Comparison of ENCODE assay signal across 1 cellular context in the genomic region with DNA sequence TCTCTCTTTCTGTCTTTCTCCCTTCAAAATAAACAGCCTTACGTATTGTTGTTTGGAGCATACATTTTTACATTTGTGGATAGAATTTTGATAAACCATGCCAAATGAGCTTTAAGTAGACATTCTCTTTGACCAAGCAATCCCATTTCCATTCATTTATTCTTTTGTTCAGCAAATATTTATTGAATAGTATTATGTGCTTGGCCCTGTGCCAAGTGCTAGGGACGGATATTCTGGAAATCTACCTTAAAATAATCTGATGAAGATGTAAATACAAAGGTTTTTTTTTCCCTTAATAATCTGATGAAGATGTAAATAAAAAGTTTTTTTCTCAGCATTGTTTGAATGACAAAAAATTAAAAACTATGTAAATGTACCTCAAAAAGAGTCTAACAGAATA.
TF ChIP-seq lines count a peak whose summit lies in the region.

No MANE protein-coding gene starts in this region.

TF ChIP-seq in SK-N-SH, 30 proteins besides CTCF, POLR2A, EP300 and RAD21:
- TF ChIP-seq JUND (IDR thresholded peaks at IDR 0.05) (no peak), CHD2 (IDR thresholded peaks at IDR 0.05; ENCODE audit: low read length, partially characterized antibody) (no peak), SMC3 (IDR thresholded peaks at IDR 0.05; ENCODE audit: low read depth, low read length) (no peak), GABPA (IDR thresholded peaks at IDR 0.05; ENCODE audit: low read depth) (no peak), FOSL2 (IDR thresholded peaks at IDR 0.05; ENCODE audit: borderline replicate concordance, low read depth) (no peak), ELF1 (IDR thresholded peaks at IDR 0.05) (no peak)
- TF ChIP-seq, protein P1, sequence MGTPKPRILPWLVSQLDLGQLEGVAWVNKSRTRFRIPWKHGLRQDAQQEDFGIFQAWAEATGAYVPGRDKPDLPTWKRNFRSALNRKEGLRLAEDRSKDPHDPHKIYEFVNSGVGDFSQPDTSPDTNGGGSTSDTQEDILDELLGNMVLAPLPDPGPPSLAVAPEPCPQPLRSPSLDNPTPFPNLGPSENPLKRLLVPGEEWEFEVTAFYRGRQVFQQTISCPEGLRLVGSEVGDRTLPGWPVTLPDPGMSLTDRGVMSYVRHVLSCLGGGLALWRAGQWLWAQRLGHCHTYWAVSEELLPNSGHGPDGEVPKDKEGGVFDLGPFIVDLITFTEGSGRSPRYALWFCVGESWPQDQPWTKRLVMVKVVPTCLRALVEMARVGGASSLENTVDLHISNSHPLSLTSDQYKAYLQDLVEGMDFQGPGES (IDR thresholded peaks at IDR 0.05; ENCODE audit: low read depth, low read length): no peak
- TF ChIP-seq, protein P2, sequence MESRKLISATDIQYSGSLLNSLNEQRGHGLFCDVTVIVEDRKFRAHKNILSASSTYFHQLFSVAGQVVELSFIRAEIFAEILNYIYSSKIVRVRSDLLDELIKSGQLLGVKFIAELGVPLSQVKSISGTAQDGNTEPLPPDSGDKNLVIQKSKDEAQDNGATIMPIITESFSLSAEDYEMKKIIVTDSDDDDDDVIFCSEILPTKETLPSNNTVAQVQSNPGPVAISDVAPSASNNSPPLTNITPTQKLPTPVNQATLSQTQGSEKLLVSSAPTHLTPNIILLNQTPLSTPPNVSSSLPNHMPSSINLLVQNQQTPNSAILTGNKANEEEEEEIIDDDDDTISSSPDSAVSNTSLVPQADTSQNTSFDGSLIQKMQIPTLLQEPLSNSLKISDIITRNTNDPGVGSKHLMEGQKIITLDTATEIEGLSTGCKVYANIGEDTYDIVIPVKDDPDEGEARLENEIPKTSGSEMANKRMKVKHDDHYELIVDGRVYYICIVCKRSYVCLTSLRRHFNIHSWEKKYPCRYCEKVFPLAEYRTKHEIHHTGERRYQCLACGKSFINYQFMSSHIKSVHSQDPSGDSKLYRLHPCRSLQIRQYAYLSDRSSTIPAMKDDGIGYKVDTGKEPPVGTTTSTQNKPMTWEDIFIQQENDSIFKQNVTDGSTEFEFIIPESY (IDR thresholded peaks at IDR 0.05; ENCODE audit: borderline replicate concordance, low read depth): no peak
- TF ChIP-seq, protein P3, sequence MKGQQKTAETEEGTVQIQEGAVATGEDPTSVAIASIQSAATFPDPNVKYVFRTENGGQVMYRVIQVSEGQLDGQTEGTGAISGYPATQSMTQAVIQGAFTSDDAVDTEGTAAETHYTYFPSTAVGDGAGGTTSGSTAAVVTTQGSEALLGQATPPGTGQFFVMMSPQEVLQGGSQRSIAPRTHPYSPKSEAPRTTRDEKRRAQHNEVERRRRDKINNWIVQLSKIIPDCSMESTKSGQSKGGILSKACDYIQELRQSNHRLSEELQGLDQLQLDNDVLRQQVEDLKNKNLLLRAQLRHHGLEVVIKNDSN (IDR thresholded peaks at IDR 0.05; ENCODE audit: borderline replicate concordance, low read depth): no peak
TF ChIP-seq in SK-N-SH: peak in this region for 0.
